1 cellular context compared by ENCODE assay signal in the genomic region with DNA sequence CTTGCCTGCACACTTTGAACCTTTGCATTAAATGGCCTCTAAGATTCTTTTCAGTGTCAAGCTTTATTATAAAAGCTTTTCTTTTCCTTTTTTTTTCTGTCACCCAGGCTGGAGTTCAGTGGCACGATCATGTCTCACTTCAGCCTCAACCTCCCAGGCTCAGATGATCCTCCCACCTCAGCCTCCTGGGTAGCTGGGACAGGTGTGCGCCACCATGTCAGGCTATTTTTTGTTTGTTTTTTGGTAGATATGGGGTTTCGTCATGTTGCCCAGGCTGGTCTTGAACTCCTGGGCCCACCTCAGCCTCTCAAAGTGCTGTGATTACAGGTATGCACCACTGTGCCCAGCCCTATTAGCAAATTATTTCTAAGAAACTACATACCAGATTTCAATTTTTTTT.
TF ChIP-seq lines count a peak whose summit lies in the region.

No MANE protein-coding gene starts in this region.

TF ChIP-seq in HepG2, 621 proteins besides CTCF, POLR2A, EP300 and RAD21:
- TF ChIP-seq ZBTB7B (CRISPR knock-in tag; IDR thresholded peaks at IDR 0.05), result 0 out of 2 replicates have a peak, but pooled peaks have one; percentile 14
- TF ChIP-seq ZNF230 (CRISPR knock-in tag; IDR thresholded peaks at IDR 0.05), result no peak
- TF ChIP-seq ZNF549 (CRISPR knock-in tag; IDR thresholded peaks at IDR 0.05), result no peak
- TF ChIP-seq ZNF460 (CRISPR knock-in tag; IDR thresholded peaks at IDR 0.05; ENCODE audit: borderline replicate concordance), result peak; percentile 63; the same call in 1 of the 2 replicates
- TF ChIP-seq, protein P1, sequence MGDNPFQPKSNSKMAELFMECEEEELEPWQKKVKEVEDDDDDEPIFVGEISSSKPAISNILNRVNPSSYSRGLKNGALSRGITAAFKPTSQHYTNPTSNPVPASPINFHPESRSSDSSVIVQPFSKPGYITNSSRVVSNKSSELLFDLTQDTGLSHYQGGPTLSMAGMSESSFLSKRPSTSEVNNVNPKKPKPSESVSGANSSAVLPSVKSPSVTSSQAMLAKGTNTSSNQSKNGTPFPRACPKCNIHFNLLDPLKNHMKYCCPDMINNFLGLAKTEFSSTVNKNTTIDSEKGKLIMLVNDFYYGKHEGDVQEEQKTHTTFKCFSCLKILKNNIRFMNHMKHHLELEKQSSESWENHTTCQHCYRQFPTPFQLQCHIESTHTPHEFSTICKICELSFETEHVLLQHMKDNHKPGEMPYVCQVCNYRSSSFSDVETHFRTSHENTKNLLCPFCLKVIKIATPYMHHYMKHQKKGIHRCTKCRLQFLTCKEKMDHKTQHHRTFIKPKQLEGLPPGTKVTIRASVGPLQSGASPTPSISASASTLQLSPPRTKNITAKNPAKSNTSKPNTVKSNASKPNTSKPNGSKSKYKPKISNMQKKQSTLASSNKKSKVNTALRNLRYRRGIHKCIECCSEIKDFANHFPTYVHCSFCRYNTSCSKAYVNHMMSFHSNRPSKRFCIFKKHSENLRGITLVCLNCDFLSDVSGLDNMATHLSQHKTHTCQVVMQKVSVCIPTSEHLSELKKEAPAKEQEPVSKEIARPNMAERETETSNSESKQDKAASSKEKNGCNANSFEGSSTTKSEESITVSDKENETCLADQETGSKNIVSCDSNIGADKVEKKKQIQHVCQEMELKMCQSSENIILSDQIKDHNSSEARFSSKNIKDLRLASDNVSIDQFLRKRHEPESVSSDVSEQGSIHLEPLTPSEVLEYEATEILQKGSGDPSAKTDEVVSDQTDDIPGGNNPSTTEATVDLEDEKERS (CRISPR knock-in tag; IDR thresholded peaks at IDR 0.05), result 0 out of 2 replicates have a peak, but pooled peaks have one; percentile 42
- TF ChIP-seq, protein P2, sequence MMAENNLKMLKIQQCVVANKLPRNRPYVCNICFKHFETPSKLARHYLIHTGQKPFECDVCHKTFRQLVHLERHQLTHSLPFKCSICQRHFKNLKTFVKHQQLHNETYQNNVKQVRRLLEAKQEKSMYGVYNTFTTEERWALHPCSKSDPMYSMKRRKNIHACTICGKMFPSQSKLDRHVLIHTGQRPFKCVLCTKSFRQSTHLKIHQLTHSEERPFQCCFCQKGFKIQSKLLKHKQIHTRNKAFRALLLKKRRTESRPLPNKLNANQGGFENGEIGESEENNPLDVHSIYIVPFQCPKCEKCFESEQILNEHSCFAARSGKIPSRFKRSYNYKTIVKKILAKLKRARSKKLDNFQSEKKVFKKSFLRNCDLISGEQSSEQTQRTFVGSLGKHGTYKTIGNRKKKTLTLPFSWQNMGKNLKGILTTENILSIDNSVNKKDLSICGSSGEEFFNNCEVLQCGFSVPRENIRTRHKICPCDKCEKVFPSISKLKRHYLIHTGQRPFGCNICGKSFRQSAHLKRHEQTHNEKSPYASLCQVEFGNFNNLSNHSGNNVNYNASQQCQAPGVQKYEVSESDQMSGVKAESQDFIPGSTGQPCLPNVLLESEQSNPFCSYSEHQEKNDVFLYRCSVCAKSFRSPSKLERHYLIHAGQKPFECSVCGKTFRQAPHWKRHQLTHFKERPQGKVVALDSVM (CRISPR knock-in tag; IDR thresholded peaks at IDR 0.05), result peak; percentile 75
TF ChIP-seq in HepG2: peak in this region for 4.
